In the genomic region with DNA sequence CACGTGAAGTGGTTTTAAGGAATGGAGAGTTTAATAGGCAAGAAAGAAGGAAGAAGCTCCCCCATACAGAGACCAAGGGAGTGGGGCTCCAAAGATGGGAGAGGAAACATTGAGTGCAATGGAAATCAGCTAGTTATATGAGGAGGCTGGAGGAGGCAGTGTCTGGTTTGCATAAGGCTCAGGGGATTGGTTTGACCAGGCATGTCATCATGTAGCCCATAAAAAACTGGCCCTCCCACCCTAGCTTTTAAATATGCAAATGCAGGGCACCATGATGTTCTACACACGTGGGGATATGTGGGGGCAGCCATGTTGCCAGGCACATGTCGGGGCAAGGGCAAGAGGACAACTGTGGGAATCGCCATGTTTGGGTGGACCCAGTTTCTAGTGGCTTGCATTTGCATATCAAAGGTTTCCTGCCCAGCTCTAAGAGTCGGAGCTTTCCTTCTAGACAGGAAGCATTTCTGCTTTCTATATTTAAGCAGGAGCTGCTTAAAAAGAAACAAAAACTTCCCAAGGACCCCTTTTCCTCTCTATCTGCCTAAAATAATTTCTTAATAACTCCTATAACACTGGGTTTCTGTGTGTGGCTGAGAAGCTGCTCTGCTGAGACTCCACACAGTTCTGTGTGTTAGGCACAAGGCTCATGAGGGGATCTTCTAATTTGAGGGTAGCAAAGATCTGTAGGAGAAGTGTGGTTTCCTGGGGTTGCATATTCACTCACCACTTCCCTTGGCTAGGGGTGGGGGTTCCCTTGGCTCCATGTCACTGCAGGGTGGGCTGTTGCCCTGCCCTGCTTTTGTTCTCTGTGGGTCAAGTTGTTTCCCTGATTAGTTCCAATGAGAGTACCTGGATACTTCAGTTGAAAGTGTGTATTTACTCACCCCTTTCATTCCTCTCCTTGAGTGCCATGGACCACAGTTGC, we compare ENCODE assay signal across 9 cellular contexts.
DNase-seq lines count a peak whose midpoint lies in the region; ATAC-seq and TF ChIP-seq lines count a peak whose summit lies in the region.
"Had no signal": no experiment of that assay in that cellular context is flagged by ENCODE, and none has a peak within 500 bp of the region (broad histone marks: within the 10 kb centered on the region; RNA-seq: fewer than 3 reads in every experiment).

No MANE protein-coding gene starts in this region.

- DNase-seq in activated CD4-positive, alpha-beta T cell treated with anti-CD3 and anti-CD28 coated beads, Interleukin-2, amount 50 U/mL, for 48 hours = peak; percentile 27 to 31
- peak; percentile 13 to 24 for DNase-seq in stimulated activated CD8-positive, alpha-beta memory T cell treated with anti-CD3 and anti-CD28 coated beads, Interleukin-2, amount 100 ng/mL, for 48 hours (ENCODE audit: low read depth in 2 of 2)
- no peak for DNase-seq in right lobe of liver
- no peak for DNase-seq in WTC11 (ENCODE audit: low spot score)
- DNase-seq in vagina (ENCODE audit: extremely low spot score in 2 of 2) = no peak
- DNase-seq in WERI-Rb-1 = no peak
- DNase-seq: hippocampal formation had no signal

- TF ChIP-seq CTCF in right lobe of liver (IDR thresholded peaks at IDR 0.05) = no peak
- TF ChIP-seq CTCF in WTC11 (IDR thresholded peaks at IDR 0.05) = no peak
- TF ChIP-seq CTCF in vagina (IDR thresholded peaks at IDR 0.05) = no peak
- no peak for TF ChIP-seq CTCF in WERI-Rb-1 (IDR thresholded peaks at IDR 0.05; ENCODE audit: low read depth, low read length)

- 41% methylated on average over 5 of the region's 5 CpGs for WGBS in right lobe of liver (ENCODE audit: insufficient coverage, low coverage, low lambda C conversion rate, missing lambda C conversion rate)

- H3K27me3 ChIP-seq in right lobe of liver (peaks cover 0 to 6% of the 10 kb centered on the region in 2 donors), vagina (no peaks in the 10 kb centered on the region), WERI-Rb-1 (ENCODE audit: insufficient read depth, low read depth, severe bottlenecking) (peaks cover 14% of the 10 kb centered on the region)

- TF ChIP-seq POLR2A in right lobe of liver (IDR thresholded peaks at IDR 0.05) (no peak), vagina (IDR thresholded peaks at IDR 0.05) (no peak)

- no peak overlapping the region for H3K4me3 Mint-ChIP-seq in WTC11

- no peaks in the 10 kb centered on the region for H3K4me1 ChIP-seq in right lobe of liver
- H3K4me1 ChIP-seq in vagina = no peaks in the 10 kb centered on the region

- CTCF ChIA-PET in WTC11 (lab: Charles Lee) = no interaction called here

- H3K4me1 Mint-ChIP-seq in WTC11 = peaks cover 6% of the 10 kb centered on the region

- no peaks in the 10 kb centered on the region for H3K36me3 Mint-ChIP-seq in WTC11

- peaks cover 16% of the 10 kb centered on the region for H3K9me3 Mint-ChIP-seq in WTC11

- H3K36me3 ChIP-seq in right lobe of liver = no peaks in the 10 kb centered on the region
- no peaks in the 10 kb centered on the region for H3K36me3 ChIP-seq in vagina
- no peaks in the 10 kb centered on the region for H3K36me3 ChIP-seq in WERI-Rb-1

- intact Hi-C loops in right lobe of liver (cut with DNase I) (no loop called here), vagina (cut with DNase I) (no loop called here)

- H3K27ac ChIP-seq in right lobe of liver = no peak overlapping the region
- H3K27ac ChIP-seq in vagina = no peak overlapping the region
- H3K27ac ChIP-seq in WERI-Rb-1 = no peak overlapping the region

- peak; percentile 77 for ATAC-seq in GM19351 (IDR thresholded peaks at IDR 0.05; ENCODE audit: unreplicated experiment)
- peak; percentile 49 for ATAC-seq in HG03558 (IDR thresholded peaks at IDR 0.05; ENCODE audit: extremely low read depth, unreplicated experiment)
- no peak for ATAC-seq in right lobe of liver
- ATAC-seq in WTC11 = no peak

- H3K27me3 Mint-ChIP-seq in WTC11 (ENCODE audit: low read depth) = no peaks in the 10 kb centered on the region; the same call in 1 of the 2 replicates

- H3K4me3 ChIP-seq in right lobe of liver (no peak overlapping the region), vagina (no peak overlapping the region), WERI-Rb-1 (ENCODE audit: low read depth, low read length) (no peak overlapping the region)

- H3K9me3 ChIP-seq in right lobe of liver = no peaks in the 10 kb centered on the region
- H3K9me3 ChIP-seq in vagina = no peaks in the 10 kb centered on the region
- H3K9me3 ChIP-seq in WERI-Rb-1 (ENCODE audit: severe bottlenecking) = no peaks in the 10 kb centered on the region

- POLR2A ChIA-PET in WTC11 (lab: Charles Lee) = no interaction called here

- no peak overlapping the region for H3K27ac Mint-ChIP-seq in WTC11

TF ChIP-seq in WTC11, 78 proteins besides CTCF, POLR2A, EP300 and RAD21:
- TF ChIP-seq ZNF532 (CRISPR knock-in tag; IDR thresholded peaks at IDR 0.05; ENCODE audit: borderline replicate concordance) = no peak
- TF ChIP-seq RORB (CRISPR knock-in tag; IDR thresholded peaks at IDR 0.05) = no peak
- TF ChIP-seq NR3C1 (CRISPR knock-in tag; conservative IDR thresholded peaks at IDR 0.05; ENCODE audit: low read depth) = no peak
- TF ChIP-seq, protein P1, sequence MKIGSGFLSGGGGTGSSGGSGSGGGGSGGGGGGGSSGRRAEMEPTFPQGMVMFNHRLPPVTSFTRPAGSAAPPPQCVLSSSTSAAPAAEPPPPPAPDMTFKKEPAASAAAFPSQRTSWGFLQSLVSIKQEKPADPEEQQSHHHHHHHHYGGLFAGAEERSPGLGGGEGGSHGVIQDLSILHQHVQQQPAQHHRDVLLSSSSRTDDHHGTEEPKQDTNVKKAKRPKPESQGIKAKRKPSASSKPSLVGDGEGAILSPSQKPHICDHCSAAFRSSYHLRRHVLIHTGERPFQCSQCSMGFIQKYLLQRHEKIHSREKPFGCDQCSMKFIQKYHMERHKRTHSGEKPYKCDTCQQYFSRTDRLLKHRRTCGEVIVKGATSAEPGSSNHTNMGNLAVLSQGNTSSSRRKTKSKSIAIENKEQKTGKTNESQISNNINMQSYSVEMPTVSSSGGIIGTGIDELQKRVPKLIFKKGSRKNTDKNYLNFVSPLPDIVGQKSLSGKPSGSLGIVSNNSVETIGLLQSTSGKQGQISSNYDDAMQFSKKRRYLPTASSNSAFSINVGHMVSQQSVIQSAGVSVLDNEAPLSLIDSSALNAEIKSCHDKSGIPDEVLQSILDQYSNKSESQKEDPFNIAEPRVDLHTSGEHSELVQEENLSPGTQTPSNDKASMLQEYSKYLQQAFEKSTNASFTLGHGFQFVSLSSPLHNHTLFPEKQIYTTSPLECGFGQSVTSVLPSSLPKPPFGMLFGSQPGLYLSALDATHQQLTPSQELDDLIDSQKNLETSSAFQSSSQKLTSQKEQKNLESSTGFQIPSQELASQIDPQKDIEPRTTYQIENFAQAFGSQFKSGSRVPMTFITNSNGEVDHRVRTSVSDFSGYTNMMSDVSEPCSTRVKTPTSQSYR (CRISPR knock-in tag; IDR thresholded peaks at IDR 0.05) = no peak
- no peak for TF ChIP-seq ZNF423 (CRISPR knock-in tag; IDR thresholded peaks at IDR 0.05)
- TF ChIP-seq SP1 (CRISPR knock-in tag; conservative IDR thresholded peaks at IDR 0.05) = no peak
- TF ChIP-seq ZBTB21 (CRISPR knock-in tag; IDR thresholded peaks at IDR 0.05; ENCODE audit: borderline replicate concordance) = no peak
- no peak for TF ChIP-seq ZNF138 (CRISPR knock-in tag; conservative IDR thresholded peaks at IDR 0.05)
- no peak for TF ChIP-seq IRF2 (CRISPR knock-in tag; IDR thresholded peaks at IDR 0.05; ENCODE audit: borderline replicate concordance, low read depth)
- TF ChIP-seq ETV6 (CRISPR knock-in tag; IDR thresholded peaks at IDR 0.05) = no peak
- TF ChIP-seq NR2C2 (CRISPR knock-in tag; IDR thresholded peaks at IDR 0.05) = no peak
- TF ChIP-seq JAZF1 (CRISPR knock-in tag; IDR thresholded peaks at IDR 0.05) = no peak
- no peak for TF ChIP-seq ELF4 (CRISPR knock-in tag; IDR thresholded peaks at IDR 0.05; ENCODE audit: low read depth)
- TF ChIP-seq TCF7 (CRISPR knock-in tag; IDR thresholded peaks at IDR 0.05; ENCODE audit: low read depth) = no peak
TF ChIP-seq in WTC11: peak in this region for 0.

Comparison
In these comparisons a context has a peak if more than half of its experiments do, and no peak if none do; other contexts are left out.
1. ATAC-seq: peak in GM19351 (single experiment) and HG03558 (single experiment); none in right lobe of liver (0 of 4) and WTC11 (single experiment).
2. DNase-seq: peak in activated CD4-positive, alpha-beta T cell treated with anti-CD3 and anti-CD28 coated beads, Interleukin-2, amount 50 U/mL, for 48 hours (2 of 2) and stimulated activated CD8-positive, alpha-beta memory T cell treated with anti-CD3 and anti-CD28 coated beads, Interleukin-2, amount 100 ng/mL, for 48 hours (2 of 2); none in right lobe of liver (0 of 3), WTC11 (single experiment), vagina (0 of 2) and WERI-Rb-1 (single experiment).